In the genomic region with DNA sequence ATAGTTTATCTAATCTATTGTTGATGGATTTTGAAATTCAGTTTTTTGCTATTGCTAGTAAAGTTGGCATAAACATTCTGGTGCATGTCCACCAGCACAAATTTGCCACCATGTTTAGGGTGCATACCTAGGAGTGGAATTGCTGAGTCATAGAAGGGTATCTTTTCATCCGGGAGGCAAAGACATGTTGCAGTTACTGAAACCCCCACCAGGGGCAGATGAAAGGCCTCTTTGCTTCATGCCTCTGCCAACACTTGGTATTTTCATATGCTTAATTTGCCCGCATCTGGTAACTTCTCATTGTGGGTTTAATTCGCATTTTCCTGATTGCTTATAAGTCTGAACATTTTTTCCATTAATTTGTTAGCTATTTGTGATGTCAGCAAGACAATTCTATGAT, we compare ENCODE assay signal across 12 cellular contexts. TPM values are rescaled to one million over a fixed set of nuclear protein-coding genes. Genes with fewer than 3 reads are reported as not detected.
DNase-seq lines count a peak whose midpoint lies in the region; ATAC-seq, FAIRE-seq and TF ChIP-seq lines count a peak whose summit lies in the region.
"Had no signal": no experiment of that assay in that cellular context is flagged by ENCODE, and none has a peak within 500 bp of the region (broad histone marks: within the 10 kb centered on the region; RNA-seq: fewer than 3 reads in every experiment).

No MANE protein-coding gene starts in this region.

- no peaks in the 10 kb centered on the region for H3K4me1 ChIP-seq in astrocyte (ENCODE audit: insufficient read depth, low read length)
- no peaks in the 10 kb centered on the region for H3K4me1 ChIP-seq in left lung

- TF ChIP-seq CTCF in astrocyte (IDR thresholded peaks at IDR 0.05; ENCODE audit: insufficient read depth, low read depth, low read length) (peak; percentile 44), nephron progenitor cell (IDR thresholded peaks at IDR 0.05) (peak; percentile 41), left lung (IDR thresholded peaks at IDR 0.05) (peak in 1 of 2 donors; percentile 18)

- H3K9ac ChIP-seq in astrocyte (ENCODE audit: low read length), result no peak overlapping the region
- H3K9ac ChIP-seq: BLaER1 had no signal

- H3K79me2 ChIP-seq in astrocyte (ENCODE audit: insufficient read depth, low read length), result no peaks in the 10 kb centered on the region

- no peak for FAIRE-seq in astrocyte (lab: Jason Lieb, UNC)

- H3K27ac Mint-ChIP-seq in astrocyte (ENCODE audit: unreplicated experiment) (no peak overlapping the region), nephron progenitor cell (no peak overlapping the region)

- no peak overlapping the region for H2AFZ ChIP-seq in astrocyte (ENCODE audit: low read depth, low read length)

- H3K36me3 ChIP-seq in astrocyte (ENCODE audit: insufficient read depth, low read length), result no peaks in the 10 kb centered on the region
- H3K36me3 ChIP-seq in left lung, result no peaks in the 10 kb centered on the region
- H3K36me3 ChIP-seq: BLaER1 had no signal

- H3K4me1 Mint-ChIP-seq in astrocyte (ENCODE audit: low read depth, unreplicated experiment) (no peaks in the 10 kb centered on the region), nephron progenitor cell (no peaks in the 10 kb centered on the region)

- H3K9me3 ChIP-seq in astrocyte (ENCODE audit: insufficient read depth, low read depth, low read length) (no peaks in the 10 kb centered on the region), left lung (no peaks in the 10 kb centered on the region)
- H3K9me3 ChIP-seq: BLaER1 had no signal

- H3K27me3 Mint-ChIP-seq in astrocyte (ENCODE audit: low read depth, unreplicated experiment), result peaks cover 7% of the 10 kb centered on the region
- H3K27me3 Mint-ChIP-seq in nephron progenitor cell (ENCODE audit: low read depth, poor library complexity), result peaks cover 14% of the 10 kb centered on the region

- H3K9me3 Mint-ChIP-seq in astrocyte (ENCODE audit: unreplicated experiment) (no peaks in the 10 kb centered on the region), nephron progenitor cell (no peaks in the 10 kb centered on the region)

- intact Hi-C loops in left lung (cut with DNase I), result no loop called here

- no peaks in the 10 kb centered on the region for H3K27me3 ChIP-seq in astrocyte (ENCODE audit: insufficient read depth, low read length)
- H3K27me3 ChIP-seq in left lung, result peaks cover 0 to 13% of the 10 kb centered on the region in 2 donors
- H3K27me3 ChIP-seq: BLaER1 had no signal

- no peak for ATAC-seq in left lung

- DNase-seq in SHP77 (lab: John Stamatoyannopoulos, UW) (peak; percentile 1 to 8), SHP77 treated with DMSO at 0.1 percent for 48 hours (lab: John Stamatoyannopoulos, UW) (no peak), HPDE6-E6E7 (ENCODE audit: extremely low spot score) (peak; percentile 5), astrocyte (ENCODE audit: low read depth) (no peak), nephron progenitor cell (no peak), nucleus accumbens (lab: John Stamatoyannopoulos, UW) (no peak), NK-92 (lab: John Stamatoyannopoulos, UW; ENCODE audit: unreplicated experiment) (no peak), left lung (no peak)
- DNase-seq: anterior cingulate cortex, hypothalamus, NCI-H226 had no signal

- H3K4me3 Mint-ChIP-seq in astrocyte (ENCODE audit: unreplicated experiment) (no peak overlapping the region), nephron progenitor cell (no peak overlapping the region)

- no peaks in the 10 kb centered on the region for H3K36me3 Mint-ChIP-seq in astrocyte (ENCODE audit: low read depth, unreplicated experiment)
- no peaks in the 10 kb centered on the region for H3K36me3 Mint-ChIP-seq in nephron progenitor cell (ENCODE audit: low read depth)

- H3K4me3 ChIP-seq in astrocyte (ENCODE audit: insufficient read depth, low read depth, low read length), result no peak overlapping the region
- no peak overlapping the region for H3K4me3 ChIP-seq in left lung
- H3K4me3 ChIP-seq: BLaER1 had no signal

- H3K4me2 ChIP-seq in astrocyte (ENCODE audit: low read length), result no peak overlapping the region
- H3K4me2 ChIP-seq: BLaER1 had no signal

- no peaks in the 10 kb centered on the region for H4K20me1 ChIP-seq in astrocyte (ENCODE audit: insufficient read depth, low read length)
- H4K20me1 ChIP-seq: BLaER1 had no signal

- H3K27ac ChIP-seq in astrocyte (ENCODE audit: low read depth, low read length), result no peak overlapping the region
- H3K27ac ChIP-seq in left lung, result no peak overlapping the region
- H3K27ac ChIP-seq: BLaER1 had no signal

RNA-seq across cellular contexts. Expression of a gene that starts 8.2 kb away (rescaled TPM):
- 2.0 and 2.6 TPM in 2 replicates for total RNA-seq in astrocyte
- total RNA-seq in left lung, result 1 to 10 TPM in 1 of 2 donors, under 1 TPM in 1; 0.61 to 1.1 TPM

Comparison
In these comparisons a context has a peak if more than half of its experiments do, and no peak if none do; other contexts are left out.
1. DNase-seq: peak in SHP77 (2 of 2) and HPDE6-E6E7 (single experiment); none in SHP77 treated with DMSO at 0.1 percent for 48 hours (single experiment), astrocyte (single experiment), nephron progenitor cell (single experiment), nucleus accumbens (0 of 56), NK-92 (single experiment) and left lung (0 of 2).